Comparison of ENCODE assay signal across 1 cellular context in genomic region chr10:13703101-13703818, GRCh38.
TF ChIP-seq lines count a peak whose summit lies in the region.

No MANE protein-coding gene starts in this region.

TF ChIP-seq in IMR-90, 13 proteins besides CTCF, POLR2A, EP300 and RAD21:
- TF ChIP-seq ELK1 (IDR thresholded peaks at IDR 0.05; ENCODE audit: borderline replicate concordance, low read depth, low read length) (no peak), CEBPB (IDR thresholded peaks at IDR 0.05; ENCODE audit: low read depth, low read length) (no peak), BHLHE40 (IDR thresholded peaks at IDR 0.05; ENCODE audit: low read depth, low read length) (no peak), USF2 (IDR thresholded peaks at IDR 0.05; ENCODE audit: low read depth, low read length) (no peak), RCOR1 (IDR thresholded peaks at IDR 0.05; ENCODE audit: insufficient replicate concordance, low read length) (no peak), MAZ (IDR thresholded peaks at IDR 0.05; ENCODE audit: borderline replicate concordance, low read depth, low read length) (no peak), CHD1 (IDR thresholded peaks at IDR 0.05; ENCODE audit: low read depth, low read length) (no peak), MAFK (IDR thresholded peaks at IDR 0.05; ENCODE audit: low read depth, low read length) (no peak), FOS (IDR thresholded peaks at IDR 0.05; ENCODE audit: low read depth, low read length) (no peak), SMC3 (IDR thresholded peaks at IDR 0.05; ENCODE audit: low read depth, low read length) (no peak), MXI1 (IDR thresholded peaks at IDR 0.05; ENCODE audit: borderline replicate concordance, low read depth, low read length) (no peak), RFX5 (IDR thresholded peaks at IDR 0.05; ENCODE audit: low read depth, low read length) (no peak), NFE2L2 (IDR thresholded peaks at IDR 0.05; ENCODE audit: low read depth, low read length) (no peak)
